In the genomic region with DNA sequence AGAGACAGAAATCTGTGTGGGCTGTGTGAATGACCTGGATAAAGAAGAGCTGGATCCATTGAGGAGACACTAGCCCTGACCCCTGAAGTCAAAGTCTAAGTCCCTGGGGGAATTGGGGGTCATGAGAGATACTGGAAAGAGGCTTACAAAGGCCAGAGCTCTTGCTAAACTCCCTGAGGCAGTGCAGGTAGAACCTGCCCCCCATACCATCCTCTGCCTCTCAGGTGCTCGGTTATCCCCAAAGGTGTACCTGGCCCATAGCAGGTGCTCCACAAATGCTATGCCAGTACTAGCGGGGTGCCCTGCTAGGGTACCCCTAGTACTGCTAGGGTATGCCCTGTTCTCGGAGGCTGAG, we compare ENCODE assay signal across 20 cellular contexts. TPM values are rescaled to one million over a fixed set of nuclear protein-coding genes. Genes with fewer than 3 reads are reported as not detected.
A peak's percentile ranks its signal among the peaks of the same experiment; 100 is the strongest.
DNase-seq lines count a peak whose midpoint lies in the region; ATAC-seq, FAIRE-seq and TF ChIP-seq lines count a peak whose summit lies in the region.
"Had no signal": no experiment of that assay in that cellular context is flagged by ENCODE, and none has a peak within 500 bp of the region (broad histone marks: within the 10 kb centered on the region; RNA-seq: fewer than 3 reads in every experiment).

No MANE protein-coding gene starts in this region.

- intact Hi-C loops in endothelial cell of umbilical vein (cut with micrococcal nuclease): loop anchor here (1.0 to 5.0 kb wide), 4 partner anchors 25 to 299 kb away; no protein-coding TSS in a partner anchor
- intact Hi-C loops in body of pancreas (cut with DNase I): no loop called here

- no peaks in the 10 kb centered on the region for H3K36me3 ChIP-seq in GM23338 (ENCODE audit: insufficient read depth)
- peaks cover 0 to 4% of the 10 kb centered on the region in 2 experiments for H3K36me3 ChIP-seq in endothelial cell of umbilical vein (ENCODE audit: control insufficient read depth in 2 of 2, extremely low read depth in 1 of 2, insufficient read depth in 2 of 2, low read length in 2 of 2)
- peaks cover 37% of the 10 kb centered on the region for H3K36me3 ChIP-seq in osteoblast (ENCODE audit: insufficient read depth, low read length)
- peaks cover 0 to 8% of the 10 kb centered on the region in 2 donors for H3K36me3 ChIP-seq in body of pancreas (replicated peaks in 1 of 2; ENCODE audit: insufficient read depth in 1 of 2, low read depth in 2 of 2)
- H3K36me3 ChIP-seq: ovary had no signal

- H3K9me3 Mint-ChIP-seq in GM23338: no peaks in the 10 kb centered on the region
- H3K9me3 Mint-ChIP-seq: activated T-cell treated with anti-CD3 and anti-CD28 coated beads, Interleukin-2, amount 50 U/mL, for 72 hours; memory B cell; T-helper 2 cell treated with Interferon-gamma antibody and Interleukin-4, amounts not matched to agents 5 μg/mL and 100 μg/mL, for 36 hours had no signal

- no peaks in the 10 kb centered on the region for H3K9me1 ChIP-seq in endothelial cell of umbilical vein (replicated peaks; ENCODE audit: control insufficient read depth, extremely low read depth, insufficient read depth, low read length)

- H3K4me3 Mint-ChIP-seq in GM23338: no peak overlapping the region
- H3K4me3 Mint-ChIP-seq: memory B cell; T-helper 2 cell treated with Interferon-gamma antibody and Interleukin-4, amounts not matched to agents 5 μg/mL and 100 μg/mL, for 36 hours had no signal

- H3K4me2 ChIP-seq in GM23338 (no peak overlapping the region), endothelial cell of umbilical vein (ENCODE audit: insufficient read depth, low read length) (no peak overlapping the region), osteoblast (ENCODE audit: insufficient read depth, low read length) (no peak overlapping the region)

- peaks cover 19% of the 10 kb centered on the region for H3K27me3 Mint-ChIP-seq in GM23338 (ENCODE audit: insufficient read depth, low read depth, poor library complexity)
- H3K27me3 Mint-ChIP-seq: memory B cell had no signal

- POLR2A ChIA-PET in RWPE1 (lab: Yijun Ruan, JAX; ENCODE audit: low non-redundant PET) (no interaction called here), endothelial cell of umbilical vein (lab: Charles Lee) (interaction anchor here (1.3 kb wide), 1 partner anchor 39 kb away, joined by 13 read pairs; no protein-coding TSS in a partner anchor)

- no peak overlapping the region for H3K27ac Mint-ChIP-seq in GM23338
- H3K27ac Mint-ChIP-seq: activated T-cell treated with anti-CD3 and anti-CD28 coated beads, Interleukin-2, amount 50 U/mL, for 72 hours; memory B cell; T-helper 2 cell treated with Interferon-gamma antibody and Interleukin-4, amounts not matched to agents 5 μg/mL and 100 μg/mL, for 36 hours had no signal

- H3K9ac ChIP-seq in endothelial cell of umbilical vein (replicated peaks; ENCODE audit: extremely low read depth, insufficient read depth, low read length): no peak overlapping the region

- no peaks in the 10 kb centered on the region for H3K9me2 ChIP-seq in GM23338 (ENCODE audit: insufficient read depth)

- CTCF ChIA-PET in RWPE1 (lab: Yijun Ruan, JAX): interaction anchor here (0.6 to 0.7 kb wide), 6 partner anchors 16 to 163 kb away, joined by 3 to 5 read pairs (median 4); no protein-coding TSS in a partner anchor
- CTCF ChIA-PET in endothelial cell of umbilical vein (lab: Charles Lee): interaction anchor here (0.8 to 5.8 kb wide), 21 partner anchors 10 to 137 kb away, joined by 3 to 337 read pairs (median 4); partner anchors contain the start of genes DGCR6L and KLHL22

- no peaks in the 10 kb centered on the region for H4K20me1 ChIP-seq in GM23338 (replicated peaks; ENCODE audit: insufficient read depth)
- H4K20me1 ChIP-seq in endothelial cell of umbilical vein (replicated peaks; ENCODE audit: control insufficient read depth, extremely low read depth, insufficient read depth, low read length): no peaks in the 10 kb centered on the region
- H4K20me1 ChIP-seq in osteoblast (ENCODE audit: insufficient read depth, low read length): peaks cover 4% of the 10 kb centered on the region

- H3K79me2 ChIP-seq in GM23338 (replicated peaks; ENCODE audit: insufficient read depth): no peaks in the 10 kb centered on the region
- no peaks in the 10 kb centered on the region for H3K79me2 ChIP-seq in endothelial cell of umbilical vein (ENCODE audit: control insufficient read depth, insufficient read depth, low read length)
- no peaks in the 10 kb centered on the region for H3K79me2 ChIP-seq in osteoblast (ENCODE audit: insufficient read depth, low read length)

- ATAC-seq in GM23338 (no peak; the same call in 2 of the 3 replicates), esophagus mucosa (no peak), body of pancreas (no peak)

- no peak for TF ChIP-seq CTCF in GM23338 (conservative IDR thresholded peaks at IDR 0.05; ENCODE audit: low read depth in 2 of 2)
- TF ChIP-seq CTCF in RWPE1 (conservative IDR thresholded peaks at IDR 0.05; ENCODE audit: low read depth): no peak
- TF ChIP-seq CTCF in endothelial cell of umbilical vein (IDR thresholded peaks at IDR 0.05; ENCODE audit: extremely low read depth in 1 of 2, insufficient read depth in 1 of 2, low read depth in 1 of 2, low read length in 2 of 2): no peak
- TF ChIP-seq CTCF in osteoblast (IDR thresholded peaks at IDR 0.05; ENCODE audit: extremely low read depth, low read depth, low read length): no peak
- no peak for TF ChIP-seq CTCF in body of pancreas (IDR thresholded peaks at IDR 0.05)

- H3K4me3 ChIP-seq in GM23338 (no peak overlapping the region), endothelial cell of umbilical vein (replicated peaks in 1 of 3; ENCODE audit: insufficient read depth in 1 of 3, low read depth in 1 of 3, low read length in 3 of 3) (no peak overlapping the region), osteoblast (ENCODE audit: insufficient read depth, low read length) (no peak overlapping the region), body of pancreas (no peak overlapping the region)
- H3K4me3 ChIP-seq: ovary, stomach had no signal

- dilution Hi-C loops in endothelial cell of umbilical vein (cut with MboI; ENCODE audit: extremely low pct_ligation_motif_present, low sequenced_read_pairs): no loop called here

- WGBS in body of pancreas, 2 donors: 90 to 100% methylated on average over 1 to 3 of the region's 3 CpGs

- TF ChIP-seq POLR2A in endothelial cell of umbilical vein (IDR thresholded peaks at IDR 0.05; ENCODE audit: low read depth, low read length): no peak
- TF ChIP-seq POLR2A in body of pancreas (IDR thresholded peaks at IDR 0.05): no peak

- H2AFZ ChIP-seq in GM23338 (peak overlapping the region; percentile 8; the same call in 1 of the 2 replicates), endothelial cell of umbilical vein (ENCODE audit: low read depth, low read length) (peak overlapping the region; percentile 13), osteoblast (ENCODE audit: low read length) (no peak overlapping the region)

- peaks cover 3% of the 10 kb centered on the region; the same call in 1 of the 3 replicates for H3K36me3 Mint-ChIP-seq in GM23338 (ENCODE audit: low read depth)

- DNase-seq in GM23338 (ENCODE audit: low spot score) (no peak), RWPE1 (ENCODE audit: low spot score) (no peak), endothelial cell of umbilical vein (ENCODE audit: low read depth, low spot score) (no peak), osteoblast (ENCODE audit: insufficient read length, low spot score, missing footprints) (peak; percentile 84), body of pancreas (no peak), GM19239 (ENCODE audit: insufficient read length, low spot score) (no peak), AG20443 (ENCODE audit: low spot score) (no peak)
- DNase-seq: amniotic stem cell, cerebellar nuclear complex, SIG-M5 had no signal

- H3F3A ChIP-seq in GM23338 (replicated peaks; ENCODE audit: low read depth): no peaks in the 10 kb centered on the region

- no peak for FAIRE-seq in endothelial cell of umbilical vein (lab: Jason Lieb, UNC)
- FAIRE-seq in GM19239 (lab: Jason Lieb, UNC): no peak
- FAIRE-seq: small intestine had no signal

- BruUV-seq in endothelial cell of umbilical vein (replicated peaks; lab: Mats Ljungman, UMichigan): no TSS peak

- no peak overlapping the region for H3K27ac ChIP-seq in GM23338 (ENCODE audit: low read depth)
- H3K27ac ChIP-seq in RWPE1: 0 out of 2 replicates have a peak overlapping the region, but pooled peaks have one; percentile 10
- H3K27ac ChIP-seq in endothelial cell of umbilical vein (ENCODE audit: insufficient read depth, low read depth, low read length): no peak overlapping the region
- H3K27ac ChIP-seq in osteoblast (ENCODE audit: low read depth, low read length): no peak overlapping the region
- H3K27ac ChIP-seq in body of pancreas: no peak overlapping the region
- H3K27ac ChIP-seq: foreskin keratinocyte, HL-60, ovary, stomach had no signal

- H3K27me3 ChIP-seq in GM23338 (ENCODE audit: insufficient read depth) (peaks cover 4% of the 10 kb centered on the region; the same call in 1 of the 2 replicates), endothelial cell of umbilical vein (ENCODE audit: control insufficient read depth in 2 of 2, insufficient read depth in 2 of 2, low read length in 2 of 2) (no peaks in the 10 kb centered on the region), osteoblast (ENCODE audit: insufficient read depth, low read length) (no peaks in the 10 kb centered on the region), body of pancreas (no peaks in the 10 kb centered on the region)
- H3K27me3 ChIP-seq: BE2C, foreskin keratinocyte, ovary, stomach had no signal

- H3K4me1 ChIP-seq in GM23338 (ENCODE audit: insufficient read depth) (no peaks in the 10 kb centered on the region), endothelial cell of umbilical vein (ENCODE audit: control insufficient read depth, extremely low read depth, insufficient read depth, low read length) (no peaks in the 10 kb centered on the region), osteoblast (ENCODE audit: insufficient read depth, low read length) (peaks cover 4% of the 10 kb centered on the region), body of pancreas (no peaks in the 10 kb centered on the region)
- H3K4me1 ChIP-seq: BE2C, foreskin keratinocyte had no signal

- H3K9me3 ChIP-seq in endothelial cell of umbilical vein (replicated peaks; ENCODE audit: control insufficient read depth, insufficient read depth, low read length): no peaks in the 10 kb centered on the region
- no peaks in the 10 kb centered on the region for H3K9me3 ChIP-seq in osteoblast (ENCODE audit: low read depth, low read length)
- H3K9me3 ChIP-seq in body of pancreas: no peaks in the 10 kb centered on the region
- H3K9me3 ChIP-seq: BE2C, ovary, stomach had no signal

- H3K4me1 Mint-ChIP-seq in GM23338: peaks cover 18% of the 10 kb centered on the region

RNA-seq across cellular contexts. Expression of gene SCARF2, which starts 19.1 kb away (rescaled TPM):
- 16.6 and 17.0 TPM in 2 replicates for total RNA-seq in GM23338 (2014; rRNA removed; shearing (Covaris generic))
- polyA plus RNA-seq in GM23338 (2016; fragmentation: Nextera tagmentation; extraction: Ambion mirVana) (1.8 and 2.2 TPM in 2 replicates), endothelial cell of umbilical vein (15.7 and 19.7 TPM in 2 replicates)
- total RNA-seq in endothelial cell of umbilical vein (18.4 and 20.1 TPM in 2 replicates), osteoblast (18.3 and 23.9 TPM in 2 replicates), esophagus mucosa (0.48 TPM), body of pancreas (10 to 100 TPM in 1 of 2 donors, 1 to 10 TPM in 1; 9.9 to 13.5 TPM)
- polyA plus RNA-seq in endothelial cell of umbilical vein (2011; cell fraction: cytosol; rRNA removed): 9.1 and 11.9 TPM in 2 replicates
- 12.8 and 12.9 TPM in 2 replicates for polyA plus RNA-seq in endothelial cell of umbilical vein (2011; cell fraction: nucleus; rRNA removed)
- 8.2 and 12.1 TPM in 2 replicates for polyA plus RNA-seq in endothelial cell of umbilical vein (2012)
- polyA minus RNA-seq in endothelial cell of umbilical vein: 6.3 and 8.2 TPM in 2 replicates
- not detected for polyA minus RNA-seq in endothelial cell of umbilical vein (2011; cell fraction: cytosol; rRNA and poly(A)+ RNA removed)
- polyA minus RNA-seq in endothelial cell of umbilical vein (2011; cell fraction: nucleus; rRNA and poly(A)+ RNA removed): 3.1 and 7.9 TPM in 2 replicates

RNA-seq across cellular contexts. Expression of gene KLHL22, which starts 38.9 kb away (rescaled TPM):
- total RNA-seq in GM23338 (2014; rRNA removed; shearing (Covaris generic)): 12.1 and 16.0 TPM in 2 replicates
- polyA plus RNA-seq in GM23338 (2016; fragmentation: Nextera tagmentation; extraction: Ambion mirVana): 2.4 and 2.8 TPM in 2 replicates
- total RNA-seq in endothelial cell of umbilical vein: 20.1 and 24.2 TPM in 2 replicates
- 33.6 and 38.1 TPM in 2 replicates for polyA plus RNA-seq in endothelial cell of umbilical vein
- 19.9 and 24.6 TPM in 2 replicates for polyA plus RNA-seq in endothelial cell of umbilical vein (2011; cell fraction: cytosol; rRNA removed)
- 33.5 and 50.8 TPM in 2 replicates for polyA plus RNA-seq in endothelial cell of umbilical vein (2011; cell fraction: nucleus; rRNA removed)
- polyA plus RNA-seq in endothelial cell of umbilical vein (2012): 14.3 and 15.8 TPM in 2 replicates
- polyA minus RNA-seq in endothelial cell of umbilical vein: 40.5 and 44.8 TPM in 2 replicates
- 4.0 TPM for polyA minus RNA-seq in endothelial cell of umbilical vein (2011; cell fraction: cytosol; rRNA and poly(A)+ RNA removed)
- 21.8 and 24.5 TPM in 2 replicates for polyA minus RNA-seq in endothelial cell of umbilical vein (2011; cell fraction: nucleus; rRNA and poly(A)+ RNA removed)
- 36.9 and 46.6 TPM in 2 replicates for total RNA-seq in osteoblast
- 5.0 TPM for total RNA-seq in esophagus mucosa
- 10 to 100 TPM; 10.1 to 11.9 TPM for total RNA-seq in body of pancreas

RNA-seq across cellular contexts. Expression of gene MED15, which starts 50.7 kb away (rescaled TPM):
- total RNA-seq in GM23338 (2014; rRNA removed; shearing (Covaris generic)): 32.0 and 43.5 TPM in 2 replicates
- polyA plus RNA-seq in GM23338 (2016; fragmentation: Nextera tagmentation; extraction: Ambion mirVana) (27.7 and 29.2 TPM in 2 replicates), endothelial cell of umbilical vein (68.1 and 85.1 TPM in 2 replicates)
- total RNA-seq in endothelial cell of umbilical vein (126 and 138 TPM in 2 replicates), osteoblast (36.9 and 49.8 TPM in 2 replicates), esophagus mucosa (51.7 TPM), body of pancreas (10 to 100 TPM; 31.6 to 36.9 TPM)
- 39.4 and 44.2 TPM in 2 replicates for polyA plus RNA-seq in endothelial cell of umbilical vein (2011; cell fraction: cytosol; rRNA removed)
- 186 and 198 TPM in 2 replicates for polyA plus RNA-seq in endothelial cell of umbilical vein (2011; cell fraction: nucleus; rRNA removed)
- polyA plus RNA-seq in endothelial cell of umbilical vein (2012): 54.1 and 54.9 TPM in 2 replicates
- polyA minus RNA-seq in endothelial cell of umbilical vein: 86.6 and 102 TPM in 2 replicates
- polyA minus RNA-seq in endothelial cell of umbilical vein (2011; cell fraction: cytosol; rRNA and poly(A)+ RNA removed): 22.4 TPM
- polyA minus RNA-seq in endothelial cell of umbilical vein (2011; cell fraction: nucleus; rRNA and poly(A)+ RNA removed): 145 and 223 TPM in 2 replicates
